Comparison of ENCODE assay signal across 5 cellular contexts in the genomic region with DNA sequence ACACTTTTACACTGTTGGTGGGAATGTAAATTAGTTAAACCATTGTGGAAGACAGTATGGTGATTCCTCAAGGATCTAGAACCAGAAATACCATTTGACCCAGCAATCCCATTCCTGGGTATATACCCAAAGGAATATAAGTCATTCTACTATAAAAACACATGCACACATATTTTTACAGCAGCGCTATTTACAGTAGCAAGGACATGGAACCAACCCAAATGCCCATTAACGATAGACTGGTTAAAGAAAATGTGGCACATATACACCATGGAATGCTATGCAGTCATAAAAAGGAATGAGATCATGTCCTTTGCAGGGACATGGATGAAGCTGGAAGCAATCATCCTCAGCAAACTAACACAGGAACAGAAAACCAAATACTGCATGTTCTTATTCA. TPM values are rescaled to one million over a fixed set of nuclear protein-coding genes. Genes with fewer than 3 reads are reported as not detected.
"Had no signal": no experiment of that assay in that cellular context is flagged by ENCODE, and none has a peak within 500 bp of the region (broad histone marks: within the 10 kb centered on the region; RNA-seq: fewer than 3 reads in every experiment).

No MANE protein-coding gene starts in this region.

RNA-seq across cellular contexts. Expression of a gene that starts 5.9 kb away (rescaled TPM):
- total RNA-seq: naive thymus-derived CD4-positive, alpha-beta T cell; naive thymus-derived CD8-positive, alpha-beta T cell; natural killer cell; natural killer cell treated with Interleukin-12 subunit alpha and Interleukin-12 subunit beta and Interleukin-15 and Interleukin-18, amount 100 ng/mL, for 72 hours; pulmonary artery endothelial cell had no signal
- polyA plus RNA-seq: naive thymus-derived CD4-positive, alpha-beta T cell; naive thymus-derived CD8-positive, alpha-beta T cell had no signal
